1 cellular context compared by ENCODE assay signal in the genomic region with DNA sequence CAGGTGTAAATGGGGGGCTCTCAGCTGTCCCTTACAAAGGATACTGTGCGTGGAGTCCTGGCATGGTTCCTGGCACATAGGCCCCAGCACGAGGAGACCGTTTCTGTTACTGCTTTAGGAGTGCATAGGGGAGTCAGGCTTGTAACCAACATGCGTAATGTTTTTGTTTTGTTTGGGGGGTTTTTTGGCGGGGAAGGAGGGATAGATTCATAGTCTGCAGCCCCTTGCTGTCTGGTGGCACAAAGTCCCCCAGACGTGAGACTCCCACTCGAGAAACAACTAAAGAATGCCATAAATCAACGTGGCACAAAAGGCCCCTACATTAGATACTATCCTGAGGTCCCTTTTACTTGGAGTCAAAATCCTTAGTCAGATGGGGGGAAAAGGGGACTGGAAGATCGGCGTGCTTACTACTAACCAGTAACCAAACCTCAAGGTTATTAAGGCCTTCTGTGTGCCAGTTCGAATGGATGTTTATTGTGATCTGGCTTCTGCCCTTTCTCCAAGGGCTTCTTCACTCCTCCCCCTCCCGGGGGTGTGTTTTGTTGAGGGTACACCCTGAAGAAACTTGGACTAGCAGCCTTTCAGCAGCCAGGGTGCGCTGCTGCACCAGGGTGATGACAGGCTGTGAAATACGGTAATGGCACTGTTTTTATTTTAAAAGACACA.
TF ChIP-seq lines count a peak whose summit lies in the region.

No MANE protein-coding gene starts in this region.

TF ChIP-seq in H1, 55 proteins besides CTCF, POLR2A, EP300 and RAD21:
- TF ChIP-seq RFX5 (IDR thresholded peaks at IDR 0.05; ENCODE audit: borderline replicate concordance, low read depth, low read length) (no peak), TAF1 (IDR thresholded peaks at IDR 0.05; ENCODE audit: low read depth, low read length) (no peak), FOSL1 (IDR thresholded peaks at IDR 0.05; ENCODE audit: insufficient read depth, low read depth, low read length) (no peak), SUZ12 (IDR thresholded peaks at IDR 0.05; ENCODE audit: low read length) (no peak), CBX5 (IDR thresholded peaks at IDR 0.05; ENCODE audit: low read depth, low read length) (no peak), SP1 (IDR thresholded peaks at IDR 0.05; ENCODE audit: low read depth, low read length) (no peak), CBX8 (IDR thresholded peaks at IDR 0.05; ENCODE audit: borderline replicate concordance, low read depth, low read length) (no peak), CREB1 (IDR thresholded peaks at IDR 0.05) (no peak), MAFK (IDR thresholded peaks at IDR 0.05; ENCODE audit: low read depth, low read length) (0 out of 2 replicates have a peak, but pooled peaks have one; percentile 21), NANOG (IDR thresholded peaks at IDR 0.05; ENCODE audit: insufficient read depth, low read depth, low read length, poor library complexity, severe bottlenecking) (no peak), HDAC2 (IDR thresholded peaks at IDR 0.05; ENCODE audit: borderline replicate concordance in 1 of 2, low read depth in 2 of 2, low read length in 2 of 2) (peak in 1 of 2 experiments; percentile 47; a peak in 1 of 4 replicates), TEAD4 (IDR thresholded peaks at IDR 0.05; ENCODE audit: low read depth, low read length) (no peak), ZNF274 (IDR thresholded peaks at IDR 0.05; ENCODE audit: borderline replicate concordance, extremely low read depth, low read length) (no peak), SRF (IDR thresholded peaks at IDR 0.05; ENCODE audit: low read depth, low read length) (no peak), CHD7 (IDR thresholded peaks at IDR 0.05; ENCODE audit: insufficient replicate concordance, low read length) (peak; percentile 94), GTF2F1 (IDR thresholded peaks at IDR 0.05; ENCODE audit: borderline replicate concordance, low read depth, low read length) (0 out of 2 replicates have a peak, but pooled peaks have one; percentile 10), YY1 (IDR thresholded peaks at IDR 0.05; ENCODE audit: low read depth, low read length) (0 out of 2 replicates have a peak, but pooled peaks have one; percentile 17), KDM5A (IDR thresholded peaks at IDR 0.05; ENCODE audit: low read length) (peak; percentile 75; the same call in 1 of the 2 replicates), RXRA (IDR thresholded peaks at IDR 0.05; ENCODE audit: insufficient read depth, low read depth, low read length) (no peak), TAF7 (optimal IDR thresholded peaks at IDR 0.05; ENCODE audit: borderline replicate concordance, low read depth, low read length) (no peak), TBP (IDR thresholded peaks at IDR 0.05; ENCODE audit: low read depth, low read length) (peak; percentile 39; the same call in 1 of the 2 replicates), CEBPB (IDR thresholded peaks at IDR 0.05; ENCODE audit: low read depth, low read length) (peak; percentile 21; the same call in 1 of the 2 replicates), RNF2 (IDR thresholded peaks at IDR 0.05; ENCODE audit: borderline replicate concordance, low read depth, low read length, missing control alignments, poor library complexity, severe bottlenecking) (no peak), SIN3A (conservative IDR thresholded peaks at IDR 0.05 in 1 of 2, IDR thresholded peaks at IDR 0.05 in 1 of 2; ENCODE audit: low read depth in 1 of 2, low read length in 2 of 2) (peak in 1 of 2 experiments; percentile 59; a peak in 2 of 4 replicates), SIX5 (IDR thresholded peaks at IDR 0.05; ENCODE audit: low read depth, low read length) (no peak)
